In the genomic region with DNA sequence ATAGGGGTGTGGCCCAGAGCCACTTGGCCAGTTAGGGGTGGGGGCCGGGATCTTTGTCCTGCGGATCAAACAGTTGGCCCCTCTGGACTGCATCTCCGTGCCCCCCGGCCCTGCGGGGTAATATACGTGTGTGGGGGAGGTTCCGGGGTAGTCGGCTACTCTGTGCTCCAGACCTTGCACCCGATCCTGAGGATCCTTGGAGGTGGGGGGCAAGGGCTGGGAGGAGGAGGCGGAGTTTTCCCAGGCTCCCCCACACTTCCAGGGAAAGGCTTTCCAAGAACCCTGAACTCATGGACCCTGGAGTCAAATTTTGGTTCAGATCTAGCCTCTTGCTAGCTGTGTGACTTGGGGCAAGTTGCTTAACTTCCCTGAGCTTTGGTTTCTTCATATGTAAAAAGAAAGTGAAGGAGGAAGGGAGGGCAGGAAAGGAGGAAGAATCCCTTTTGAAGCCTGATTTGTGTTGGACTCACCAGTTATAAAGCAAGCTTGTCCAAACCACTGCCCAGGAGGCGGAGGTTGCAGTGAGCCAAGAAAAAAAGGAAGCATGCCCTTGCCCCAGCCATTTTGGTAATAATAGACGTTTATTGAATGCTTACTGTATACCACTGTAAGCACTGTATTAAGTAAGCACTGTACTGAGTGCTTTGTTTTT, we compare ENCODE assay signal across 8 cellular contexts. TPM values are rescaled to one million over a fixed set of nuclear protein-coding genes. Genes with fewer than 3 reads are reported as not detected.
DNase-seq lines count a peak whose midpoint lies in the region; ATAC-seq and TF ChIP-seq lines count a peak whose summit lies in the region.

No MANE protein-coding gene starts in this region.

- H3K4me3 Mint-ChIP-seq in progenitor cell of endocrine pancreas (ENCODE audit: low read depth): peak overlapping the region; percentile 83

- TF ChIP-seq POLR2A in gastroesophageal sphincter (IDR thresholded peaks at IDR 0.05): no peak

- H3K9me3 ChIP-seq in HEK293 (ENCODE audit: control insufficient read depth, insufficient read depth, low read depth, low read length) (no peaks in the 10 kb centered on the region), gastroesophageal sphincter (no peaks in the 10 kb centered on the region)

- H3K27ac ChIP-seq in 22Rv1 (peak overlapping the region; percentile 63), HEK293 (ENCODE audit: extremely low read depth, low read depth, low read length) (peak overlapping the region; percentile 19; the same call in 1 of the 2 replicates), VCaP (peak overlapping the region; percentile 77), gastroesophageal sphincter (peak overlapping the region; percentile 19 to 90 (median 87))

- CTCF ChIA-PET in HEK293 (lab: Yijun Ruan, JAX): interaction anchor here (0.6 to 1.0 kb wide), 3 partner anchors 21 to 104 kb away, joined by 3 to 5 read pairs (median 5); no protein-coding TSS in a partner anchor

- H3K4me1 ChIP-seq in HEK293 (ENCODE audit: control insufficient read depth, insufficient read depth, low read length) (no peaks in the 10 kb centered on the region), gastroesophageal sphincter (peaks cover 0 to 17% (median 6%) of the 10 kb centered on the region in 3 donors)

- WGBS in gastroesophageal sphincter (ENCODE audit: low coverage in 1 of 2), 2 donors: 26 to 44% methylated on average over 2 of the region's 12 CpGs

- H3K4me1 Mint-ChIP-seq in progenitor cell of endocrine pancreas (ENCODE audit: low read depth): no peaks in the 10 kb centered on the region

- DNase-seq in progenitor cell of endocrine pancreas (ENCODE audit: low spot score, unreplicated experiment) (no peak), GM19240 (ENCODE audit: insufficient read length, low spot score) (no peak), AG08396 (ENCODE audit: low spot score) (no peak)

- no peak for TF ChIP-seq EP300 in gastroesophageal sphincter (IDR thresholded peaks at IDR 0.05)

- TF ChIP-seq CTCF in 22Rv1 (IDR thresholded peaks at IDR 0.05) (no peak), HEK293 (tag by site-specific recombination; IDR thresholded peaks at IDR 0.05) (no peak), VCaP (conservative IDR thresholded peaks at IDR 0.05) (no peak), gastroesophageal sphincter (IDR thresholded peaks at IDR 0.05) (no peak), progenitor cell of endocrine pancreas (IDR thresholded peaks at IDR 0.05; ENCODE audit: unreplicated experiment) (no peak)

- ATAC-seq in gastroesophageal sphincter (no peak), GM21737 (IDR thresholded peaks at IDR 0.05; ENCODE audit: unreplicated experiment) (no peak)

- peaks cover 0 to 32% of the 10 kb centered on the region in 2 experiments; a peak in 2 of 3 replicates for H3K36me3 ChIP-seq in HEK293 (ENCODE audit: control insufficient read depth in 2 of 2, insufficient read depth in 1 of 2, low read length in 2 of 2)
- peaks cover 0 to 35% of the 10 kb centered on the region in 2 donors for H3K36me3 ChIP-seq in gastroesophageal sphincter

- POLR2A ChIA-PET in HEK293 (lab: Yijun Ruan, JAX): interaction anchor here (0.9 to 2.6 kb wide), 8 partner anchors 11 to 112 kb away, joined by 3 to 32 read pairs (median 7); partner anchors contain the start of gene MFN2

- no peaks in the 10 kb centered on the region for H3K27me3 ChIP-seq in gastroesophageal sphincter

- peaks cover 5% of the 10 kb centered on the region for H3K36me3 Mint-ChIP-seq in progenitor cell of endocrine pancreas (ENCODE audit: insufficient read depth)

- peak overlapping the region; percentile 94 for H3K27ac Mint-ChIP-seq in progenitor cell of endocrine pancreas

- H3K27me3 Mint-ChIP-seq in progenitor cell of endocrine pancreas: no peaks in the 10 kb centered on the region

- H3K4me3 ChIP-seq in HEK293 (ENCODE audit: low read depth, low read length): peak overlapping the region; percentile 78
- H3K4me3 ChIP-seq in gastroesophageal sphincter: peak overlapping the region; percentile 56 to 92

- no peaks in the 10 kb centered on the region for H3K9me3 Mint-ChIP-seq in progenitor cell of endocrine pancreas (ENCODE audit: low read depth)

TF ChIP-seq in HEK293, 187 proteins besides CTCF, POLR2A, EP300 and RAD21 (continues in another document):
- TF ChIP-seq ZNF266 (tag by site-specific recombination; IDR thresholded peaks at IDR 0.05; ENCODE audit: low read depth): no peak
- TF ChIP-seq ZNF530 (tag by site-specific recombination; IDR thresholded peaks at IDR 0.05; ENCODE audit: low read depth): no peak
- no peak for TF ChIP-seq ZNF341 (tag by site-specific recombination; IDR thresholded peaks at IDR 0.05; ENCODE audit: low read depth)
- TF ChIP-seq ZNF791 (tag by site-specific recombination; IDR thresholded peaks at IDR 0.05): no peak
- peak; percentile 9; the same call in 1 of the 2 replicates for TF ChIP-seq ZNF76 (tag by site-specific recombination; IDR thresholded peaks at IDR 0.05; ENCODE audit: borderline replicate concordance, low read depth)
- TF ChIP-seq ZNF280D (tag by site-specific recombination; IDR thresholded peaks at IDR 0.05): no peak
- TF ChIP-seq SCRT2 (tag by site-specific recombination; IDR thresholded peaks at IDR 0.05): 0 out of 2 replicates have a peak, but pooled peaks have one; percentile 9
- no peak for TF ChIP-seq ZNF133 (tag by site-specific recombination; IDR thresholded peaks at IDR 0.05)
- TF ChIP-seq, protein P1, sequence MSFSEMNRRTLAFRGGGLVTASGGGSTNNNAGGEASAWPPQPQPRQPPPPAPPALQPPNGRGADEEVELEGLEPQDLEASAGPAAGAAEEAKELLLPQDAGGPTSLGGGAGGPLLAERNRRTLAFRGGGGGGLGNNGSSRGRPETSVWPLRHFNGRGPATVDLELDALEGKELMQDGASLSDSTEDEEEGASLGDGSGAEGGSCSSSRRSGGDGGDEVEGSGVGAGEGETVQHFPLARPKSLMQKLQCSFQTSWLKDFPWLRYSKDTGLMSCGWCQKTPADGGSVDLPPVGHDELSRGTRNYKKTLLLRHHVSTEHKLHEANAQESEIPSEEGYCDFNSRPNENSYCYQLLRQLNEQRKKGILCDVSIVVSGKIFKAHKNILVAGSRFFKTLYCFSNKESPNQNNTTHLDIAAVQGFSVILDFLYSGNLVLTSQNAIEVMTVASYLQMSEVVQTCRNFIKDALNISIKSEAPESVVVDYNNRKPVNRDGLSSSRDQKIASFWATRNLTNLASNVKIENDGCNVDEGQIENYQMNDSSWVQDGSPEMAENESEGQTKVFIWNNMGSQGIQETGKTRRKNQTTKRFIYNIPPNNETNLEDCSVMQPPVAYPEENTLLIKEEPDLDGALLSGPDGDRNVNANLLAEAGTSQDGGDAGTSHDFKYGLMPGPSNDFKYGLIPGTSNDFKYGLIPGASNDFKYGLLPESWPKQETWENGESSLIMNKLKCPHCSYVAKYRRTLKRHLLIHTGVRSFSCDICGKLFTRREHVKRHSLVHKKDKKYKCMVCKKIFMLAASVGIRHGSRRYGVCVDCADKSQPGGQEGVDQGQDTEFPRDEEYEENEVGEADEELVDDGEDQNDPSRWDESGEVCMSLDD (tag by site-specific recombination; IDR thresholded peaks at IDR 0.05): 0 out of 2 replicates have a peak, but pooled peaks have one; percentile 55
- no peak for TF ChIP-seq ZNF354C (tag by site-specific recombination; IDR thresholded peaks at IDR 0.05; ENCODE audit: borderline replicate concordance, low read depth)
- no peak for TF ChIP-seq ZNF394 (tag by site-specific recombination; IDR thresholded peaks at IDR 0.05; ENCODE audit: borderline replicate concordance)
- TF ChIP-seq ZNF174 (tag by site-specific recombination; IDR thresholded peaks at IDR 0.05): no peak
- TF ChIP-seq GLIS2 (tag by site-specific recombination; IDR thresholded peaks at IDR 0.05): peak; percentile 70; the same call in 1 of the 2 replicates
- TF ChIP-seq ZNF792 (tag by site-specific recombination; IDR thresholded peaks at IDR 0.05): peak; percentile 87; the same call in 1 of the 2 replicates
- TF ChIP-seq ZNF768 (tag by site-specific recombination; IDR thresholded peaks at IDR 0.05): peak; percentile 76; the same call in 1 of the 2 replicates
- TF ChIP-seq ZNF112 (tag by site-specific recombination; IDR thresholded peaks at IDR 0.05): no peak

RNA-seq across cellular contexts. Expression of gene MIIP, which starts 0.7 kb away (rescaled TPM):
- 10 to 100 TPM; 24.1 to 41.9 (median 31.8) TPM for total RNA-seq in gastroesophageal sphincter
- total RNA-seq in progenitor cell of endocrine pancreas: 46.5 and 47.1 TPM in 2 replicates

RNA-seq across cellular contexts. Expression of gene MFN2, which starts 39.7 kb away (rescaled TPM):
- 100 to 1,000 TPM; 117 to 236 (median 186) TPM for total RNA-seq in gastroesophageal sphincter
- 50.6 and 55.8 TPM in 2 replicates for total RNA-seq in progenitor cell of endocrine pancreas

RNA-seq across cellular contexts. Expression of gene TNFRSF8, which starts 43.1 kb away (rescaled TPM):
- total RNA-seq in gastroesophageal sphincter (1 to 10 TPM in 3 of 4 donors, under 1 TPM in 1; 0.47 to 4.2 (median 1.4) TPM), progenitor cell of endocrine pancreas (not detected in 2 replicates)

Comparison
In these comparisons a context has a peak if more than half of its experiments do, and no peak if none do; other contexts are left out.
1. H3K27ac ChIP-seq: peak in every context shown above with its lines; median percentile 87 in gastroesophageal sphincter; 77 in VCaP; 63 in 22Rv1; 19 in HEK293.